ENCODE assay signal across 19 cellular contexts in genomic region chr3:59192473-59192872, GRCh38.
DNase-seq lines count a peak whose midpoint lies in the region; ATAC-seq and TF ChIP-seq lines count a peak whose summit lies in the region.
"Had no signal": no experiment of that assay in that cellular context is flagged by ENCODE, and none has a peak within 500 bp of the region (broad histone marks: within the 10 kb centered on the region; RNA-seq: fewer than 3 reads in every experiment).

No MANE protein-coding gene starts in this region.

- TF ChIP-seq CTCF in SK-N-SH (IDR thresholded peaks at IDR 0.05) (no peak), left lung (IDR thresholded peaks at IDR 0.05) (no peak), suprapubic skin (IDR thresholded peaks at IDR 0.05) (no peak)

- no peaks in the 10 kb centered on the region for H3K36me3 ChIP-seq in SK-N-SH (replicated peaks in 1 of 2; ENCODE audit: control insufficient read depth in 1 of 2, insufficient read depth in 2 of 2, low read length in 1 of 2)
- no peaks in the 10 kb centered on the region for H3K36me3 ChIP-seq in left lung
- no peaks in the 10 kb centered on the region for H3K36me3 ChIP-seq in suprapubic skin
- H3K36me3 ChIP-seq: ascending aorta had no signal

- H3F3A ChIP-seq in SK-N-SH (replicated peaks; ENCODE audit: insufficient read depth): peaks cover 14% of the 10 kb centered on the region

- H3K27me3 Mint-ChIP-seq in activated naive CD8-positive, alpha-beta T cell treated with anti-CD3 and anti-CD28 coated beads for 36 hours: no peaks in the 10 kb centered on the region
- H3K27me3 Mint-ChIP-seq: activated T-helper 17 cell treated with anti-CD3 and anti-CD28 coated beads, Interleukin-2, amount 50 U/mL, for 72 hours; stimulated activated naive CD8-positive, alpha-beta T cell treated with anti-CD3 and anti-CD28 coated beads, Interleukin-15, Interleukin-2, amounts not matched to agents 100 ng/mL and 50 ng/mL, for 24 hours had no signal

- DNase-seq in GM04503 (ENCODE audit: low read depth) (peak; percentile 74), SK-N-SH (no peak), fibroblast of gingiva (ENCODE audit: low read depth) (peak; percentile 35), skeletal muscle cell (ENCODE audit: low read depth) (peak; percentile 18), left lung (no peak), CD1c-positive myeloid dendritic cell (ENCODE audit: extremely low spot score) (no peak), suprapubic skin (ENCODE audit: low spot score in 2 of 2) (no peak)
- no peak for DNase-seq in activated naive CD8-positive, alpha-beta T cell treated with anti-CD3 and anti-CD28 coated beads for 36 hours
- DNase-seq: CD4-positive, alpha-beta memory T cell; glutamatergic neuron; Kasumi-1; kidney; NCI-H146; NCI-H446; nucleus accumbens had no signal

- no peaks in the 10 kb centered on the region for H3K36me3 Mint-ChIP-seq in activated naive CD8-positive, alpha-beta T cell treated with anti-CD3 and anti-CD28 coated beads for 36 hours
- H3K36me3 Mint-ChIP-seq: CD4-positive, alpha-beta memory T cell had no signal

- no peak for TF ChIP-seq RAD21 in SK-N-SH (IDR thresholded peaks at IDR 0.05; ENCODE audit: low read length)

- no peak for ATAC-seq in left lung
- ATAC-seq: activated T-helper 17 cell treated with anti-CD3 and anti-CD28 coated beads, Interleukin-2, amount 50 U/mL, for 72 hours had no signal

- H3K4me1 ChIP-seq in SK-N-SH (ENCODE audit: control insufficient read depth in 1 of 2, insufficient read depth in 2 of 2, low read depth in 1 of 2, low read length in 1 of 2): no peaks in the 10 kb centered on the region
- H3K4me1 ChIP-seq in left lung: no peaks in the 10 kb centered on the region
- H3K4me1 ChIP-seq in suprapubic skin: no peaks in the 10 kb centered on the region
- H3K4me1 ChIP-seq: ascending aorta had no signal

- CTCF ChIA-PET in SK-N-SH (lab: Yijun Ruan, JAX): interaction anchor here (0.7 kb wide), 1 partner anchor 9 kb away, joined by 3 read pairs; no protein-coding TSS in a partner anchor

- no peaks in the 10 kb centered on the region for H3K9me2 ChIP-seq in SK-N-SH

- no peaks in the 10 kb centered on the region for H4K20me1 ChIP-seq in SK-N-SH (ENCODE audit: insufficient read depth)

- H3K4me3 ChIP-seq in SK-N-SH (ENCODE audit: low read depth in 2 of 2, low read length in 1 of 2) (no peak overlapping the region), skeletal muscle cell (ENCODE audit: low read depth, low read length) (no peak overlapping the region), left lung (no peak overlapping the region), suprapubic skin (no peak overlapping the region)
- H3K4me3 ChIP-seq: ascending aorta, smooth muscle cell had no signal

- H2AFZ ChIP-seq in SK-N-SH (ENCODE audit: low read depth): no peak overlapping the region

- no peak overlapping the region for H3K27ac Mint-ChIP-seq in activated naive CD8-positive, alpha-beta T cell treated with anti-CD3 and anti-CD28 coated beads for 36 hours
- H3K27ac Mint-ChIP-seq: activated T-helper 17 cell treated with anti-CD3 and anti-CD28 coated beads, Interleukin-2, amount 50 U/mL, for 72 hours; CD4-positive, alpha-beta memory T cell; stimulated activated naive CD8-positive, alpha-beta T cell treated with anti-CD3 and anti-CD28 coated beads, Interleukin-15, Interleukin-2, amounts not matched to agents 100 ng/mL and 50 ng/mL, for 24 hours had no signal

- H3K79me2 ChIP-seq in SK-N-SH (ENCODE audit: insufficient read depth): no peaks in the 10 kb centered on the region

- POLR2A ChIA-PET in SK-N-SH (lab: Yijun Ruan, JAX): no interaction called here

- no peaks in the 10 kb centered on the region for H3K9me3 Mint-ChIP-seq in activated naive CD8-positive, alpha-beta T cell treated with anti-CD3 and anti-CD28 coated beads for 36 hours
- H3K9me3 Mint-ChIP-seq: activated T-helper 17 cell treated with anti-CD3 and anti-CD28 coated beads, Interleukin-2, amount 50 U/mL, for 72 hours; CD4-positive, alpha-beta memory T cell; stimulated activated naive CD8-positive, alpha-beta T cell treated with anti-CD3 and anti-CD28 coated beads, Interleukin-15, Interleukin-2, amounts not matched to agents 100 ng/mL and 50 ng/mL, for 24 hours had no signal

- H3K9me3 ChIP-seq in SK-N-SH (no peaks in the 10 kb centered on the region), left lung (no peaks in the 10 kb centered on the region), suprapubic skin (no peaks in the 10 kb centered on the region)
- H3K9me3 ChIP-seq: ascending aorta had no signal

- H3K27me3 ChIP-seq in SK-N-SH (ENCODE audit: insufficient read depth): no peaks in the 10 kb centered on the region
- H3K27me3 ChIP-seq in left lung: no peaks in the 10 kb centered on the region
- H3K27me3 ChIP-seq in suprapubic skin: no peaks in the 10 kb centered on the region
- H3K27me3 ChIP-seq: ascending aorta had no signal

- intact Hi-C loops in left lung (cut with DNase I): no loop called here

- H3K9ac ChIP-seq in SK-N-SH: no peak overlapping the region; the same call in 1 of the 2 replicates

- no peak overlapping the region for H3K4me2 ChIP-seq in SK-N-SH
- H3K4me2 ChIP-seq: smooth muscle cell had no signal

- H3K4me1 Mint-ChIP-seq in activated naive CD8-positive, alpha-beta T cell treated with anti-CD3 and anti-CD28 coated beads for 36 hours: no peaks in the 10 kb centered on the region
- H3K4me1 Mint-ChIP-seq: activated T-helper 17 cell treated with anti-CD3 and anti-CD28 coated beads, Interleukin-2, amount 50 U/mL, for 72 hours; CD4-positive, alpha-beta memory T cell had no signal

- H3K4me3 Mint-ChIP-seq in activated naive CD8-positive, alpha-beta T cell treated with anti-CD3 and anti-CD28 coated beads for 36 hours: no peak overlapping the region
- H3K4me3 Mint-ChIP-seq: activated T-helper 17 cell treated with anti-CD3 and anti-CD28 coated beads, Interleukin-2, amount 50 U/mL, for 72 hours; CD4-positive, alpha-beta memory T cell; stimulated activated naive CD8-positive, alpha-beta T cell treated with anti-CD3 and anti-CD28 coated beads, Interleukin-15, Interleukin-2, amounts not matched to agents 100 ng/mL and 50 ng/mL, for 24 hours had no signal

- no peak for TF ChIP-seq POLR2A in suprapubic skin (IDR thresholded peaks at IDR 0.05)

- TF ChIP-seq EP300 in SK-N-SH (IDR thresholded peaks at IDR 0.05; ENCODE audit: borderline replicate concordance in 1 of 2, low read depth in 1 of 2, low read length in 1 of 2) (peak in 1 of 2 experiments; percentile 67; a peak in 2 of 4 replicates), suprapubic skin (IDR thresholded peaks at IDR 0.05) (no peak)

- H3K27ac ChIP-seq in SK-N-SH (ENCODE audit: low read depth in 2 of 2, low read length in 1 of 2): peak overlapping the region in 1 of 2 experiments; percentile 86; a peak in 2 of 4 replicates
- H3K27ac ChIP-seq in left lung: no peak overlapping the region
- H3K27ac ChIP-seq in suprapubic skin: no peak overlapping the region
- H3K27ac ChIP-seq: ascending aorta had no signal

TF ChIP-seq in SK-N-SH, 30 proteins besides CTCF, POLR2A, EP300 and RAD21 (continues in another document):
- TF ChIP-seq POLR2AphosphoS5 (IDR thresholded peaks at IDR 0.05; ENCODE audit: low read depth, low read length): no peak
- no peak for TF ChIP-seq GATA2 (CRISPR knock-in tag; IDR thresholded peaks at IDR 0.05)
- TF ChIP-seq USF1 (IDR thresholded peaks at IDR 0.05; ENCODE audit: borderline replicate concordance, low read depth): no peak
- no peak for TF ChIP-seq CHD2 (IDR thresholded peaks at IDR 0.05; ENCODE audit: low read length, partially characterized antibody)
- no peak for TF ChIP-seq RCOR1 (IDR thresholded peaks at IDR 0.05; ENCODE audit: low read length)
- TF ChIP-seq NRF1 (IDR thresholded peaks at IDR 0.05; ENCODE audit: low read depth, low read length): no peak
- TF ChIP-seq EZH2phosphoT487 (IDR thresholded peaks at IDR 0.05; ENCODE audit: borderline replicate concordance, low read depth): no peak
- TF ChIP-seq FOSL2 (IDR thresholded peaks at IDR 0.05; ENCODE audit: borderline replicate concordance, low read depth): peak; percentile 85; the same call in 1 of the 2 replicates
- peak; percentile 77 for TF ChIP-seq PBX3 (IDR thresholded peaks at IDR 0.05)
- no peak for TF ChIP-seq RFX5 (IDR thresholded peaks at IDR 0.05; ENCODE audit: low read length)
- no peak for TF ChIP-seq ELF1 (IDR thresholded peaks at IDR 0.05)
- no peak for TF ChIP-seq TAF1 (IDR thresholded peaks at IDR 0.05; ENCODE audit: borderline replicate concordance, low read depth, low read length)
- TF ChIP-seq ZBTB33 (IDR thresholded peaks at IDR 0.05; ENCODE audit: borderline replicate concordance, low read depth): no peak
- TF ChIP-seq TEAD4 (IDR thresholded peaks at IDR 0.05; ENCODE audit: borderline replicate concordance, insufficient read depth): peak; percentile 71

Comparison
In these comparisons a context has a peak if more than half of its experiments do, and no peak if none do; other contexts are left out.
1. DNase-seq: peak in GM04503 (single experiment), fibroblast of gingiva (single experiment) and skeletal muscle cell (single experiment); none in SK-N-SH (single experiment), left lung (0 of 2), CD1c-positive myeloid dendritic cell (single experiment), activated naive CD8-positive, alpha-beta T cell treated with anti-CD3 and anti-CD28 coated beads for 36 hours (single experiment) and suprapubic skin (0 of 2).